ENCODE assay signal across 8 cellular contexts in genomic region chr11:96215094-96215782, GRCh38.
A peak's percentile ranks its signal among the peaks of the same experiment; 100 is the strongest.
DNase-seq lines count a peak whose midpoint lies in the region; ATAC-seq and TF ChIP-seq lines count a peak whose summit lies in the region.

No MANE protein-coding gene starts in this region.

- peak overlapping the region; percentile 64 for H3K4me2 ChIP-seq in SU-DHL-6 (ENCODE audit: low read depth, low read length, poor library complexity, severe bottlenecking)

- peak overlapping the region; percentile 38 for H3K9ac ChIP-seq in SU-DHL-6 (ENCODE audit: low read length)

- ATAC-seq in HG03025 (IDR thresholded peaks at IDR 0.05; ENCODE audit: low FRiP score, unreplicated experiment) (peak; percentile 77), esophagus mucosa (peak; percentile 62), sciatic nerve (peak; percentile 56)

- H3K4me3 ChIP-seq in SU-DHL-6 (ENCODE audit: insufficient read depth, low read length, poor library complexity, severe bottlenecking): peak overlapping the region; percentile 11

- no peak for TF ChIP-seq CTCF in SU-DHL-6 (IDR thresholded peaks at IDR 0.05; ENCODE audit: insufficient read depth, low read length, poor library complexity, severe bottlenecking)

- no peaks in the 10 kb centered on the region for H3K9me3 ChIP-seq in SU-DHL-6 (ENCODE audit: insufficient read depth, low read length)

- H4K20me1 ChIP-seq in SU-DHL-6 (ENCODE audit: low read depth, low read length): no peaks in the 10 kb centered on the region

- H3K79me2 ChIP-seq in SU-DHL-6 (ENCODE audit: insufficient read depth, low read length): no peaks in the 10 kb centered on the region

- DNase-seq in stimulated activated CD4-positive, alpha-beta T cell treated with anti-CD3 and anti-CD28 coated beads, Interleukin-15, amount 100 ng/mL, for 24 hours: peak; percentile 23
- DNase-seq in stimulated activated CD4-positive, alpha-beta T cell treated with anti-CD3 and anti-CD28 coated beads, Interleukin-2, amount 100 ng/mL, for 24 hours: no peak
- no peak for DNase-seq in sciatic nerve (ENCODE audit: low spot score)
- DNase-seq in retina: no peak
- DNase-seq in NCI-H446 (lab: John Stamatoyannopoulos, UW): no peak

- peak overlapping the region; percentile 94 for H3K27ac ChIP-seq in SU-DHL-6 (ENCODE audit: low read depth, low read length)

- no peaks in the 10 kb centered on the region for H3K9me2 ChIP-seq in SU-DHL-6 (replicated peaks; ENCODE audit: insufficient read depth, low read length)

- intact Hi-C loops in sciatic nerve (cut with DNase I): no loop called here

- peak overlapping the region; percentile 68 for H2AFZ ChIP-seq in SU-DHL-6 (ENCODE audit: low read depth, low read length, severe bottlenecking)

- H3F3A ChIP-seq in SU-DHL-6 (ENCODE audit: insufficient read depth): peaks cover 21% of the 10 kb centered on the region

- no peaks in the 10 kb centered on the region for H3K27me3 ChIP-seq in SU-DHL-6 (ENCODE audit: low read length)

- no peaks in the 10 kb centered on the region for H3K36me3 ChIP-seq in SU-DHL-6 (ENCODE audit: low read length)
